ENCODE assay signal across 11 cellular contexts in genomic region chr3:100899440-100900091, GRCh38.
A peak's percentile ranks its signal among the peaks of the same experiment; 100 is the strongest.
DNase-seq lines count a peak whose midpoint lies in the region; ATAC-seq, FAIRE-seq and TF ChIP-seq lines count a peak whose summit lies in the region.
"Had no signal": no experiment of that assay in that cellular context is flagged by ENCODE, and none has a peak within 500 bp of the region (broad histone marks: within the 10 kb centered on the region; RNA-seq: fewer than 3 reads in every experiment).

No MANE protein-coding gene starts in this region.

- POLR2A ChIA-PET in HepG2 (lab: Yijun Ruan, JAX) = no interaction called here

- no peak for TF ChIP-seq CTCF in right lobe of liver (IDR thresholded peaks at IDR 0.05)
- no peak for TF ChIP-seq CTCF in HepG2 (CRISPR knock-in tag; IDR thresholded peaks at IDR 0.05)
- no peak for TF ChIP-seq CTCF in psoas muscle (IDR thresholded peaks at IDR 0.05)

- H3K27ac ChIP-seq in right lobe of liver (no peak overlapping the region), HepG2 (ENCODE audit: extremely low read length, insufficient read depth, low read length) (no peak overlapping the region), psoas muscle (no peak overlapping the region)
- H3K27ac ChIP-seq: neutrophil had no signal

- H3K36me3 ChIP-seq in right lobe of liver (no peaks in the 10 kb centered on the region), HepG2 (replicated peaks in 1 of 2; ENCODE audit: control insufficient read depth in 1 of 2, insufficient read depth in 2 of 2, low read length in 2 of 2) (no peaks in the 10 kb centered on the region), psoas muscle (ENCODE audit: insufficient read depth in 1 of 2, low read depth in 1 of 2) (no peaks in the 10 kb centered on the region)
- H3K36me3 ChIP-seq: neutrophil had no signal

- no peak overlapping the region for H3K9ac ChIP-seq in HepG2 (ENCODE audit: insufficient read depth, low read depth, low read length)

- intact Hi-C loops in right lobe of liver (cut with DNase I) (no loop called here), HepG2 (cut with micrococcal nuclease; ENCODE audit: unreplicated experiment) (no loop called here), psoas muscle (cut with DNase I) (no loop called here)

- H3K4me3 Mint-ChIP-seq in T-helper 17 cell = no peak overlapping the region

- peaks cover 12% of the 10 kb centered on the region for H3K4me1 Mint-ChIP-seq in T-helper 17 cell

- ATAC-seq in right lobe of liver (peak in 3 of 4 donors; percentile 22 to 44 (median 23)), HepG2 (no peak), HG03095 (IDR thresholded peaks at IDR 0.05; ENCODE audit: unreplicated experiment) (peak; percentile 76), T-helper 17 cell (no peak), psoas muscle (no peak)

- CTCF ChIA-PET in HepG2 (lab: Yijun Ruan, JAX; ENCODE audit: low intra/inter-chr PET ratio, low total read pairs) = no interaction called here

- no peak for TF ChIP-seq RAD21 in HepG2 (CRISPR knock-in tag; IDR thresholded peaks at IDR 0.05)

- H3K4me2 ChIP-seq in HepG2 (ENCODE audit: low read depth, low read length) = no peak overlapping the region

- peak overlapping the region; percentile 49 for H3K27ac Mint-ChIP-seq in T-helper 17 cell

- H3K4me1 ChIP-seq in right lobe of liver (no peaks in the 10 kb centered on the region), HepG2 (ENCODE audit: insufficient read depth, low read length) (no peaks in the 10 kb centered on the region), psoas muscle (no peaks in the 10 kb centered on the region)

- no peaks in the 10 kb centered on the region for H3K9me3 ChIP-seq in right lobe of liver
- no peaks in the 10 kb centered on the region for H3K9me3 ChIP-seq in HepG2 (ENCODE audit: low read length)
- no peaks in the 10 kb centered on the region for H3K9me3 ChIP-seq in T-helper 17 cell (ENCODE audit: control insufficient read depth, low read length, poor library complexity, severe bottlenecking)
- no peaks in the 10 kb centered on the region for H3K9me3 ChIP-seq in psoas muscle
- H3K9me3 ChIP-seq: neutrophil had no signal

- 31% methylated on average over 2 of the region's 2 CpGs for WGBS in right lobe of liver (ENCODE audit: insufficient coverage, low coverage, low lambda C conversion rate, missing lambda C conversion rate)
- WGBS in HepG2 (ENCODE audit: low lambda C conversion rate) = 17% methylated on average over 2 of the region's 2 CpGs
- WGBS in psoas muscle, 3 donors = 28 to 48% (median 30%) methylated on average over 2 of the region's 2 CpGs

- FAIRE-seq in HepG2 (lab: Jason Lieb, UNC) = no peak

- no TSS peak for BruUV-seq in HepG2 (replicated peaks; lab: Mats Ljungman, UMichigan)

- no peaks in the 10 kb centered on the region for H3K27me3 ChIP-seq in right lobe of liver
- H3K27me3 ChIP-seq in HepG2 (ENCODE audit: control insufficient read depth in 1 of 2, insufficient read depth in 2 of 2, low read length in 2 of 2) = no peaks in the 10 kb centered on the region
- H3K27me3 ChIP-seq in psoas muscle (ENCODE audit: insufficient read depth in 3 of 3, low read length in 2 of 3) = no peaks in the 10 kb centered on the region
- H3K27me3 ChIP-seq: neutrophil had no signal

- no peak for TF ChIP-seq POLR2A in right lobe of liver (IDR thresholded peaks at IDR 0.05)
- no peak for TF ChIP-seq POLR2A in HepG2 (IDR thresholded peaks at IDR 0.05; ENCODE audit: insufficient read depth in 1 of 2, low read depth in 2 of 2, low read length in 2 of 2)

- no peak for TF ChIP-seq EP300 in HepG2 (IDR thresholded peaks at IDR 0.05; ENCODE audit: low read depth in 2 of 2, low read length in 2 of 2)
- no peak for TF ChIP-seq EP300 in HepG2 (CRISPR knock-in tag; IDR thresholded peaks at IDR 0.05; ENCODE audit: borderline replicate concordance)

- H3K79me2 ChIP-seq in HepG2 (ENCODE audit: insufficient read depth, low read length) = no peaks in the 10 kb centered on the region

- in situ Hi-C loops in HepG2 (cut with HindIII; ENCODE audit: extremely low pct_ligation_motif_present, low pct_unique_long_range_greater_than_20kb) = no loop called here

- no peak for DNase-seq in right lobe of liver
- DNase-seq in HepG2 (ENCODE audit: low spot score) = no peak
- DNase-seq in T-helper 17 cell = no peak
- DNase-seq in ecto neural progenitor cell (ENCODE audit: low spot score) = no peak
- DNase-seq in NCI-H1092 (lab: John Stamatoyannopoulos, UW) = no peak
- no peak for DNase-seq in psoas muscle
- no peak for DNase-seq in NCI-H2196 treated with DMSO at 0.1 percent for 48 hours (lab: John Stamatoyannopoulos, UW; ENCODE audit: unreplicated experiment)
- DNase-seq: activated T-cell treated with anti-CD3 and anti-CD28 coated beads, Interleukin-2, amount 50 U/mL, for 1 hour; H7 had no signal

- no peaks in the 10 kb centered on the region for H4K20me1 ChIP-seq in HepG2 (ENCODE audit: insufficient read depth, low read length)

- H2AFZ ChIP-seq in HepG2 (ENCODE audit: low read length) = no peak overlapping the region

- H3K4me3 ChIP-seq in right lobe of liver = no peak overlapping the region
- no peak overlapping the region for H3K4me3 ChIP-seq in HepG2 (replicated peaks in 1 of 3; ENCODE audit: insufficient read depth in 1 of 3, low read depth in 2 of 3, low read length in 3 of 3)
- no peak overlapping the region for H3K4me3 ChIP-seq in psoas muscle

- H3K36me3 Mint-ChIP-seq in T-helper 17 cell (ENCODE audit: low read depth) = no peaks in the 10 kb centered on the region

- H3K27me3 Mint-ChIP-seq in T-helper 17 cell = peaks cover 5% of the 10 kb centered on the region

TF ChIP-seq in HepG2, 621 proteins besides CTCF, POLR2A, EP300 and RAD21:
- no peak for TF ChIP-seq FOXO4 (CRISPR knock-in tag; conservative IDR thresholded peaks at IDR 0.05)
- TF ChIP-seq MAFK (conservative IDR thresholded peaks at IDR 0.05 in 1 of 2, IDR thresholded peaks at IDR 0.05 in 1 of 2; ENCODE audit: low read length in 2 of 2) = peak in 1 of 2 experiments; percentile 4; a peak in 1 of 4 replicates

Comparison
In these comparisons a context has a peak if more than half of its experiments do, and no peak if none do; other contexts are left out.
1. ATAC-seq: peak in right lobe of liver (3 of 4) and HG03095 (single experiment); none in HepG2 (single experiment), T-helper 17 cell (single experiment) and psoas muscle (0 of 4).